Comparison of ENCODE assay signal across 8 cellular contexts in the genomic region with DNA sequence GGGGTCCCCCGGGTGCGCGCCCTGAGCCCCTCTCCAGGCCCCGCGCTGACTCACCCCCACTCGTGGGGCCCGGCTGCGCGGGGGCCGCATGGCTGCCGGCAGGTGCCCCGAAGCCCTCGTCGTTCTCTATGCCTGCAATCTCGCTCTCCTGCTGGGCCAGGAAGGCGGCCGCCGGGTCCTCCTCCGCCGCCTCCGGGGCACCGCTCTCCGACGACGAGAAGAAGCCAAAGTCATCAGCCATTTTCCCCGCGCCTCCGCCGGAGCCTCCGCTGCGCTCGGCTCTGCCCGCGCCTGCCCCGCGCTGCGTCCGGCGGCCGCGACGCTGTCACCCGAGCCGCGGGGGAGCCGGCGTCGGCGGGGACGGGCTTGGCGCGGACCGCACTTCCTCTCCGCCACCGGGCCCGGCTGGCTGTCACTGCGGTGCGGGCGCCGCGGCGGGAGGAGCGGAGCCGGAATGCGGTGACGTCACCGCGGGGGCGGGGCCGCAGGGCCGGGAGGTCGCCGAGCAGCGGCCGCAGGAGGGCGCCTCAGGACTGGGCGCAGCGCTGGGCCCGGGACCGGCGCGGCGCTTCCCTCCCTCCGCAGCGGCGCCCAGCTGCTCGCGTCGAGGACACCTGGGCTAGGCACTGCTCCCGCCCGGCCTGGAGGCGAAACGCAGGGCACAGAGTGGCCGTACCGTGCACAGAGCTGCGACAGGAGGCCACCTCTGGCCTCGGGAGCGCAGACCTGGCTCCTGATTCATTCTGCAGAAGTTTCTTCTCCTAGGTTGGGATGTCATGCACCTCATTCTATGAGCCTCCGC. TPM values are rescaled to one million over a fixed set of nuclear protein-coding genes. Genes with fewer than 3 reads are reported as not detected.
DNase-seq lines count a peak whose midpoint lies in the region; FAIRE-seq and TF ChIP-seq lines count a peak whose summit lies in the region.

A gene with protein sequence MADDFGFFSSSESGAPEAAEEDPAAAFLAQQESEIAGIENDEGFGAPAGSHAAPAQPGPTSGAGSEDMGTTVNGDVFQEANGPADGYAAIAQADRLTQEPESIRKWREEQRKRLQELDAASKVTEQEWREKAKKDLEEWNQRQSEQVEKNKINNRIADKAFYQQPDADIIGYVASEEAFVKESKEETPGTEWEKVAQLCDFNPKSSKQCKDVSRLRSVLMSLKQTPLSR (minus strand): TSS at position 417 of the 802 bp plus-strand sequence. CDS start 176 bp downstream, at position 241.

- no peak for FAIRE-seq in H54 (lab: Jason Lieb, UNC)

- 33% methylated on average over 3 of the region's 99 CpGs for WGBS in SK-N-SH (ENCODE audit: low lambda C conversion rate)
- 2% methylated on average over 37 of the region's 99 CpGs for WGBS in suprapubic skin

- CTCF ChIA-PET in SK-N-SH (lab: Yijun Ruan, JAX) = interaction anchor here (0.6 to 3.6 kb wide), 39 partner anchors 9 to 686 kb away, joined by 3 to 47 read pairs (median 4); a partner anchor contains a TSS

- H3K9ac ChIP-seq in Loucy (ENCODE audit: low read depth, low read length, poor library complexity, severe bottlenecking) = peak within 1 kb of the TSS; percentile 65
- H3K9ac ChIP-seq in SK-N-SH = peak within 1 kb of the TSS; percentile 70

- TF ChIP-seq POLR2A in H54 (IDR thresholded peaks at IDR 0.05; ENCODE audit: low read depth, low read length) (peak; percentile 89), suprapubic skin (IDR thresholded peaks at IDR 0.05) (peak; percentile 32 to 71)

- TF ChIP-seq CTCF in Loucy (conservative IDR thresholded peaks at IDR 0.05; ENCODE audit: low read length) = peak; percentile 37; the same call in 1 of the 2 replicates
- peak; percentile 55 for TF ChIP-seq CTCF in SK-N-SH (IDR thresholded peaks at IDR 0.05)
- peak; percentile 64 to 93 for TF ChIP-seq CTCF in suprapubic skin (IDR thresholded peaks at IDR 0.05)

- H3K36me3 ChIP-seq in Loucy (ENCODE audit: insufficient read depth, low read length) (no peaks in the 10 kb centered on the region), SK-N-SH (replicated peaks in 1 of 2; ENCODE audit: control insufficient read depth in 1 of 2, insufficient read depth in 2 of 2, low read length in 1 of 2) (no peaks in the 10 kb centered on the region), suprapubic skin (no peaks in the 10 kb centered on the region)

- H3K9me2 ChIP-seq in Loucy (replicated peaks; ENCODE audit: low read depth, low read length) (no peaks in the 10 kb centered on the region), SK-N-SH (no peaks in the 10 kb centered on the region)

- H3K27ac ChIP-seq in SK-N-SH (ENCODE audit: low read depth in 2 of 2, low read length in 1 of 2) (peak within 1 kb of the TSS; percentile 12 to 70; a peak in 3 of 4 replicates), suprapubic skin (peak within 1 kb of the TSS; percentile 98)

- TF ChIP-seq EP300 in SK-N-SH (IDR thresholded peaks at IDR 0.05; ENCODE audit: borderline replicate concordance in 1 of 2, low read depth in 1 of 2, low read length in 1 of 2) (no peak), suprapubic skin (IDR thresholded peaks at IDR 0.05) (no peak)

- H3K27me3 ChIP-seq in Loucy (ENCODE audit: insufficient read depth, low read length, poor library complexity, severe bottlenecking) = no peaks in the 10 kb centered on the region
- no peaks in the 10 kb centered on the region for H3K27me3 ChIP-seq in SK-N-SH (ENCODE audit: insufficient read depth)
- no peaks in the 10 kb centered on the region for H3K27me3 ChIP-seq in suprapubic skin

- H3K9me3 ChIP-seq in Loucy (ENCODE audit: insufficient read depth, low read depth, low read length) = no peaks in the 10 kb centered on the region
- H3K9me3 ChIP-seq in SK-N-SH = no peaks in the 10 kb centered on the region
- H3K9me3 ChIP-seq in suprapubic skin = no peaks in the 10 kb centered on the region

- POLR2A ChIA-PET in SK-N-SH (lab: Yijun Ruan, JAX) = interaction anchor here (0.9 to 1.9 kb wide), 3 partner anchors 27 to 127 kb away, joined by 3 to 6 read pairs (median 4); a partner anchor contains a TSS

- H4K20me1 ChIP-seq in Loucy (ENCODE audit: insufficient read depth, low read length, poor library complexity, severe bottlenecking) (no peaks in the 10 kb centered on the region), SK-N-SH (ENCODE audit: insufficient read depth) (no peaks in the 10 kb centered on the region)

- H3K4me2 ChIP-seq in Loucy (ENCODE audit: low read depth, low read length, poor library complexity, severe bottlenecking) (peak within 1 kb of the TSS; percentile 77), SK-N-SH (peak within 1 kb of the TSS; percentile 93)

- H3K4me3 ChIP-seq in Loucy (ENCODE audit: low read length, poor library complexity, severe bottlenecking) (peak within 1 kb of the TSS; percentile 76), SK-N-SH (ENCODE audit: low read depth in 2 of 2, low read length in 1 of 2) (peak within 1 kb of the TSS; percentile 73 to 97), suprapubic skin (peak within 1 kb of the TSS; percentile 96)

- 0 out of 2 replicates have a peak, but pooled peaks cover 6% of the 10 kb centered on the region for H3K79me2 ChIP-seq in Loucy (ENCODE audit: insufficient read depth, low read length)
- H3K79me2 ChIP-seq in SK-N-SH (ENCODE audit: insufficient read depth) = peaks cover 20% of the 10 kb centered on the region; the same call in 1 of the 2 replicates

- H2AFZ ChIP-seq in Loucy (ENCODE audit: low read length) (peak within 1 kb of the TSS; percentile 84), SK-N-SH (ENCODE audit: low read depth) (peak within 1 kb of the TSS; percentile 91)

- H3K4me1 ChIP-seq in Loucy (ENCODE audit: insufficient read depth, low read length, poor library complexity, severe bottlenecking) (peaks cover 6% of the 10 kb centered on the region), SK-N-SH (ENCODE audit: control insufficient read depth in 1 of 2, insufficient read depth in 2 of 2, low read depth in 1 of 2, low read length in 1 of 2) (peaks cover 0 to 12% of the 10 kb centered on the region in 2 experiments; a peak in 2 of 4 replicates), suprapubic skin (peaks cover 51% of the 10 kb centered on the region)

- DNase-seq in GM03348 (ENCODE audit: low spot score) = peak; percentile 98
- peak; percentile 88 for DNase-seq in H54 (ENCODE audit: insufficient read length, low spot score)
- peak; percentile 98 for DNase-seq in SK-N-SH
- peak; percentile 91 for DNase-seq in activated naive CD4-positive, alpha-beta T cell treated with anti-CD3 and anti-CD28 coated beads, Interleukin-2, amount 50 U/mL, for 16 hours
- DNase-seq in globus pallidus (ENCODE audit: low spot score) = peak; percentile 87
- DNase-seq in occipital lobe (lab: John Stamatoyannopoulos, UW) = peak; percentile 80
- DNase-seq in suprapubic skin (ENCODE audit: low spot score in 2 of 2) = peak; percentile 90 to 91

- H3F3A ChIP-seq in Loucy (ENCODE audit: low read depth) = no peaks in the 10 kb centered on the region
- no peaks in the 10 kb centered on the region for H3F3A ChIP-seq in SK-N-SH (replicated peaks; ENCODE audit: insufficient read depth)

- TF ChIP-seq RAD21 in SK-N-SH (IDR thresholded peaks at IDR 0.05; ENCODE audit: low read length) = peak; percentile 82

TF ChIP-seq in SK-N-SH, 30 proteins besides CTCF, POLR2A, EP300 and RAD21 (continues in another document):
- TF ChIP-seq CHD2 (IDR thresholded peaks at IDR 0.05; ENCODE audit: low read length, partially characterized antibody) (no peak), SMC3 (IDR thresholded peaks at IDR 0.05; ENCODE audit: low read depth, low read length) (peak; percentile 78), NRF1 (IDR thresholded peaks at IDR 0.05; ENCODE audit: low read depth, low read length) (no peak), TAF1 (IDR thresholded peaks at IDR 0.05; ENCODE audit: borderline replicate concordance, low read depth, low read length) (peak; percentile 18; the same call in 1 of the 2 replicates), TCF12 (IDR thresholded peaks at IDR 0.05) (no peak)
- TF ChIP-seq, protein P1, sequence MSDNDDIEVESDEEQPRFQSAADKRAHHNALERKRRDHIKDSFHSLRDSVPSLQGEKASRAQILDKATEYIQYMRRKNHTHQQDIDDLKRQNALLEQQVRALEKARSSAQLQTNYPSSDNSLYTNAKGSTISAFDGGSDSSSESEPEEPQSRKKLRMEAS (IDR thresholded peaks at IDR 0.05; ENCODE audit: low read depth) = peak; percentile 60; the same call in 1 of the 2 replicates
- TF ChIP-seq, protein P2, sequence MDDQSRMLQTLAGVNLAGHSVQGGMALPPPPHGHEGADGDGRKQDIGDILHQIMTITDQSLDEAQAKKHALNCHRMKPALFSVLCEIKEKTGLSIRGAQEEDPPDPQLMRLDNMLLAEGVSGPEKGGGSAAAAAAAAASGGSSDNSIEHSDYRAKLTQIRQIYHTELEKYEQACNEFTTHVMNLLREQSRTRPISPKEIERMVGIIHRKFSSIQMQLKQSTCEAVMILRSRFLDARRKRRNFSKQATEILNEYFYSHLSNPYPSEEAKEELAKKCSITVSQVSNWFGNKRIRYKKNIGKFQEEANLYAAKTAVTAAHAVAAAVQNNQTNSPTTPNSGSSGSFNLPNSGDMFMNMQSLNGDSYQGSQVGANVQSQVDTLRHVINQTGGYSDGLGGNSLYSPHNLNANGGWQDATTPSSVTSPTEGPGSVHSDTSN (IDR thresholded peaks at IDR 0.05) = no peak

RNA-seq across cellular contexts. Expression of the gene that starts here (rescaled TPM):
- 85.9 and 91.2 TPM in 2 replicates for polyA plus RNA-seq in SK-N-SH (2012; rRNA removed)
- 67.0 and 82.5 TPM in 2 replicates for polyA plus RNA-seq in SK-N-SH (2012; cell fraction: cytosol; rRNA removed)
- polyA plus RNA-seq in SK-N-SH (2012; cell fraction: nucleus; rRNA removed) = 37.1 and 45.6 TPM in 2 replicates
- total RNA-seq in occipital lobe = 42.0 TPM
- 100 to 1,000 TPM; 298 to 644 (median 435) TPM for total RNA-seq in suprapubic skin

Comparison
In these comparisons a context has a peak if more than half of its experiments do, and no peak if none do; other contexts are left out.
1. Peak in every context shown above with its lines: DNase-seq, H3K4me3 ChIP-seq and H3K27ac ChIP-seq.